21 cellular contexts compared by ENCODE assay signal in genomic region chr1:41370756-41371420, GRCh38. TPM values are rescaled to one million over a fixed set of nuclear protein-coding genes. Genes with fewer than 3 reads are reported as not detected.
A peak's percentile ranks its signal among the peaks of the same experiment; 100 is the strongest.
DNase-seq lines count a peak whose midpoint lies in the region; ATAC-seq and TF ChIP-seq lines count a peak whose summit lies in the region.
"Had no signal": no experiment of that assay in that cellular context is flagged by ENCODE, and none has a peak within 500 bp of the region (broad histone marks: within the 10 kb centered on the region; RNA-seq: fewer than 3 reads in every experiment).

No MANE protein-coding gene starts in this region.

- H3K4ac ChIP-seq in H9 (ENCODE audit: low read depth, low read length): no peak overlapping the region

- H3K4me2 ChIP-seq in BLaER1 treated with 17β-estradiol and CSF1 and Interleukin-3, amounts not matched to agents 10 nM and 100 nM: peak overlapping the region; percentile 72 to 94 (median 90)
- H3K4me2 ChIP-seq in H9 (ENCODE audit: insufficient read depth, insufficient read length, low read length) (no peak overlapping the region), osteoblast (ENCODE audit: insufficient read depth, low read length) (no peak overlapping the region)
- H3K4me2 ChIP-seq: smooth muscle cell had no signal

- H3K56ac ChIP-seq in H9 (ENCODE audit: insufficient read length, low read depth, low read length): no peak overlapping the region

- no peak overlapping the region for H3K4me3 ChIP-seq in BLaER1 treated with 17β-estradiol and CSF1 and Interleukin-3, amounts not matched to agents 10 nM and 100 nM
- no peak overlapping the region for H3K4me3 ChIP-seq in osteoblast (ENCODE audit: insufficient read depth, low read length)
- H3K4me3 ChIP-seq: smooth muscle cell, thoracic aorta had no signal

- H2AK5ac ChIP-seq in H9 (ENCODE audit: insufficient read length, low read length): no peak overlapping the region

- H4K91ac ChIP-seq in H9 (ENCODE audit: insufficient read length, low read depth, low read length): no peak overlapping the region

- H3K4me3 Mint-ChIP-seq in H9 (peak overlapping the region in 1 of 2 experiments; percentile 41; a peak in 2 of 5 replicates), brain (peak overlapping the region in 2 of 5 experiments; percentile 27 to 32), CD14-positive monocyte (no peak overlapping the region)
- H3K4me3 Mint-ChIP-seq: activated CD4-positive, alpha-beta T cell treated with anti-CD3 and anti-CD28 coated beads for 36 hours; stimulated activated naive B cell treated with anti-CD40 and anti-IgM and Interleukin-4, amounts not matched to agents 10 μg/mL and 1 μg/mL and 100 μg/mL, for 72 hours had no signal

- H3K27me3 Mint-ChIP-seq in H9 (ENCODE audit: low read depth): peaks cover 65% of the 10 kb centered on the region
- peaks cover 3% of the 10 kb centered on the region for H3K27me3 Mint-ChIP-seq in brain
- H3K27me3 Mint-ChIP-seq in CD14-positive monocyte (ENCODE audit: low read depth in 3 of 3): peaks cover 30 to 40% (median 30%) of the 10 kb centered on the region in 3 donors

- H3K9me3 ChIP-seq in BLaER1 treated with 17β-estradiol and CSF1 and Interleukin-3, amounts not matched to agents 10 nM and 100 nM (replicated peaks in 1 of 11): no peaks in the 10 kb centered on the region
- no peaks in the 10 kb centered on the region for H3K9me3 ChIP-seq in H9 (ENCODE audit: control insufficient read depth, low read depth, low read length)
- no peaks in the 10 kb centered on the region for H3K9me3 ChIP-seq in osteoblast (ENCODE audit: low read depth, low read length)
- H3K9me3 ChIP-seq: thoracic aorta had no signal

- H2BK120ac ChIP-seq in H9 (ENCODE audit: low read depth, low read length, poor library complexity, severe bottlenecking): no peak overlapping the region

- peak overlapping the region in 6 of 11 experiments; percentile 43 to 72 (median 59); a peak in 10 of 22 replicates for H3K9ac ChIP-seq in BLaER1 treated with 17β-estradiol and CSF1 and Interleukin-3, amounts not matched to agents 10 nM and 100 nM
- H3K9ac ChIP-seq in H9 (ENCODE audit: extremely low read depth, insufficient read length, low read length): no peak overlapping the region

- H3K27ac Mint-ChIP-seq in H9 (peak overlapping the region; percentile 4 to 56 (median 33); a peak in 4 of 7 replicates), brain (peak overlapping the region; percentile 58 to 88 (median 71)), CD14-positive monocyte (no peak overlapping the region)
- H3K27ac Mint-ChIP-seq: activated CD4-positive, alpha-beta T cell treated with anti-CD3 and anti-CD28 coated beads for 36 hours; stimulated activated naive B cell treated with anti-CD40 and anti-IgM and Interleukin-4, amounts not matched to agents 10 μg/mL and 1 μg/mL and 100 μg/mL, for 72 hours had no signal

- H3K27me3 ChIP-seq in BLaER1 treated with 17β-estradiol and CSF1 and Interleukin-3, amounts not matched to agents 10 nM and 100 nM: peaks cover 0 to 21% (median 0%) of the 10 kb centered on the region in 11 experiments; a peak in 5 of 22 replicates
- no peaks in the 10 kb centered on the region for H3K27me3 ChIP-seq in H9 (ENCODE audit: insufficient read depth, low read length)
- peaks cover 46% of the 10 kb centered on the region for H3K27me3 ChIP-seq in osteoblast (ENCODE audit: insufficient read depth, low read length)

- H3K36me3 Mint-ChIP-seq in H9 (ENCODE audit: insufficient read depth in 1 of 3, low read depth in 3 of 3): no peaks in the 10 kb centered on the region; a peak in 1 of 7 replicates
- peaks cover 31% of the 10 kb centered on the region for H3K36me3 Mint-ChIP-seq in brain
- H3K36me3 Mint-ChIP-seq in CD14-positive monocyte: no peaks in the 10 kb centered on the region
- H3K36me3 Mint-ChIP-seq: stimulated activated naive B cell treated with anti-CD40 and anti-IgM and Interleukin-4, amounts not matched to agents 10 μg/mL and 1 μg/mL and 100 μg/mL, for 72 hours had no signal

- no peak overlapping the region for H3K23ac ChIP-seq in H9 (ENCODE audit: insufficient read length, low read depth, low read length)

- no peaks in the 10 kb centered on the region for H3K79me1 ChIP-seq in H9 (ENCODE audit: insufficient read depth, low read depth, low read length, poor library complexity, severe bottlenecking)

- H4K5ac ChIP-seq in H9 (ENCODE audit: insufficient read length, low read depth, low read length): no peak overlapping the region

- peaks cover 0 to 4% (median 0%) of the 10 kb centered on the region in 11 experiments; a peak in 1 of 22 replicates for H3K36me3 ChIP-seq in BLaER1 treated with 17β-estradiol and CSF1 and Interleukin-3, amounts not matched to agents 10 nM and 100 nM
- H3K36me3 ChIP-seq in osteoblast (ENCODE audit: insufficient read depth, low read length): no peaks in the 10 kb centered on the region
- H3K36me3 ChIP-seq: thoracic aorta had no signal

- H2BK20ac ChIP-seq in H9 (ENCODE audit: low read depth, low read length, poor library complexity, severe bottlenecking): no peak overlapping the region

- no peak overlapping the region for H2BK15ac ChIP-seq in H9 (ENCODE audit: low read depth, low read length)

- no peak overlapping the region for H4K8ac ChIP-seq in H9 (replicated peaks; ENCODE audit: insufficient read length, low read depth, low read length)

- H3K14ac ChIP-seq in H9 (ENCODE audit: insufficient read depth, low read length): peak overlapping the region; percentile 16

- no peak overlapping the region for H2AFZ ChIP-seq in H9 (ENCODE audit: low read length)
- H2AFZ ChIP-seq in osteoblast (ENCODE audit: low read length): no peak overlapping the region

- H3K79me2 ChIP-seq in H9 (ENCODE audit: insufficient read depth, low read length) (no peaks in the 10 kb centered on the region), osteoblast (ENCODE audit: insufficient read depth, low read length) (no peaks in the 10 kb centered on the region)

- peak overlapping the region; percentile 2 for H3K18ac ChIP-seq in H9 (ENCODE audit: insufficient read length, low read depth, low read length)

- intact Hi-C loops in CD14-positive monocyte (cut with micrococcal nuclease): no loop called here

- no peak for ATAC-seq in GM21390 (IDR thresholded peaks at IDR 0.05; ENCODE audit: unreplicated experiment)
- no peak for ATAC-seq in GM19328 (IDR thresholded peaks at IDR 0.05; ENCODE audit: unreplicated experiment)
- ATAC-seq: activated CD4-positive, alpha-beta T cell treated with anti-CD3 and anti-CD28 coated beads for 36 hours; stimulated activated naive B cell treated with anti-CD40 and anti-IgM and Interleukin-4, amounts not matched to agents 10 μg/mL and 1 μg/mL and 100 μg/mL, for 72 hours had no signal

- WGBS in H9 (ENCODE audit: extremely low coverage, insufficient read length, low lambda C conversion rate): no CpG with 5 or more reads among the region's 5 CpGs

- H3K27ac ChIP-seq in BLaER1 treated with 17β-estradiol and CSF1 and Interleukin-3, amounts not matched to agents 10 nM and 100 nM: peak overlapping the region in 8 of 11 experiments; percentile 60 to 76 (median 70); a peak in 16 of 22 replicates
- H3K27ac ChIP-seq in H9 (ENCODE audit: insufficient read length, low read depth, low read length) (no peak overlapping the region), osteoblast (ENCODE audit: low read depth, low read length) (no peak overlapping the region)
- H3K27ac ChIP-seq: thoracic aorta had no signal

- peaks cover under 1% of the 10 kb centered on the region for H3K23me2 ChIP-seq in H9 (ENCODE audit: insufficient read length, low read depth, low read length, poor library complexity, severe bottlenecking)

- TF ChIP-seq CTCF in H9 (conservative IDR thresholded peaks at IDR 0.05) (no peak), brain (conservative IDR thresholded peaks at IDR 0.05) (no peak), osteoblast (IDR thresholded peaks at IDR 0.05; ENCODE audit: extremely low read depth, low read depth, low read length) (no peak), CD14-positive monocyte (IDR thresholded peaks at IDR 0.05) (no peak)

- H2BK12ac ChIP-seq in H9 (ENCODE audit: insufficient read length, low read depth, low read length): no peak overlapping the region

- H3T11ph ChIP-seq in H9 (ENCODE audit: low read length): no peak overlapping the region

- H3K4me1 Mint-ChIP-seq in H9 (peaks cover 51 to 62% of the 10 kb centered on the region in 2 experiments), brain (peaks cover 89% of the 10 kb centered on the region), CD14-positive monocyte (peaks cover 13% of the 10 kb centered on the region)

- no peaks in the 10 kb centered on the region for H3K9me3 Mint-ChIP-seq in H9
- H3K9me3 Mint-ChIP-seq in brain: no peaks in the 10 kb centered on the region
- peaks cover 0 to 10% (median 0%) of the 10 kb centered on the region in 7 donors for H3K9me3 Mint-ChIP-seq in CD14-positive monocyte
- H3K9me3 Mint-ChIP-seq: stimulated activated naive B cell treated with anti-CD40 and anti-IgM and Interleukin-4, amounts not matched to agents 10 μg/mL and 1 μg/mL and 100 μg/mL, for 72 hours had no signal

- DNase-seq in H9 (no peak), osteoblast (ENCODE audit: insufficient read length, low spot score, missing footprints) (peak; percentile 75), CD14-positive monocyte (ENCODE audit: low spot score) (no peak), NCI-H1048 (lab: John Stamatoyannopoulos, UW) (no peak)
- DNase-seq: activated CD4-positive, alpha-beta T cell treated with anti-CD3 and anti-CD28 coated beads for 36 hours; activated CD8-positive, alpha-beta memory T cell treated with anti-CD3 and anti-CD28 coated beads for 24 hours; activated naive CD4-positive, alpha-beta T cell treated with anti-CD3 and anti-CD28 coated beads, Interleukin-2, amount 50 U/mL, for 16 hours; activated T-cell treated with anti-CD3 and anti-CD28 coated beads, Interleukin-2, amount 50 U/mL, for 48 hours; EL; head of caudate nucleus; Karpas-422; midbrain; stimulated activated CD4-positive, alpha-beta T cell treated with anti-CD3 and anti-CD28 coated beads, Interleukin-2, amount 100 ng/mL, for 48 hours; stimulated activated naive B cell treated with anti-CD40 and anti-IgM and Interleukin-4, amounts not matched to agents 10 μg/mL and 1 μg/mL and 100 μg/mL, for 72 hours; T-helper 1 cell had no signal

- H4K20me1 ChIP-seq in BLaER1 treated with 17β-estradiol and CSF1 and Interleukin-3, amounts not matched to agents 10 nM and 100 nM: peaks cover 0 to 17% (median 0%) of the 10 kb centered on the region in 11 experiments; a peak in 4 of 22 replicates
- H4K20me1 ChIP-seq in H9 (ENCODE audit: control insufficient read depth, insufficient read depth, insufficient read length) (no peaks in the 10 kb centered on the region), osteoblast (ENCODE audit: insufficient read depth, low read length) (no peaks in the 10 kb centered on the region)

- H2BK5ac ChIP-seq in H9 (ENCODE audit: insufficient read length, low read length): no peak overlapping the region

- H3K4me1 ChIP-seq in BLaER1 treated with 17β-estradiol and CSF1 and Interleukin-3, amounts not matched to agents 10 nM and 100 nM: peaks cover 47 to 98% (median 94%) of the 10 kb centered on the region in 10 experiments
- peaks cover 23% of the 10 kb centered on the region for H3K4me1 ChIP-seq in H9 (ENCODE audit: insufficient read depth, low read length)
- H3K4me1 ChIP-seq in osteoblast (ENCODE audit: insufficient read depth, low read length): no peaks in the 10 kb centered on the region

RNA-seq across cellular contexts. Expression of gene FOXO6, which starts 9.7 kb away (rescaled TPM):
- total RNA-seq in H9 (2021) (0.83 and 0.99 TPM in 2 replicates), osteoblast (not detected in 2 replicates)
- polyA plus RNA-seq in brain (ENCODE audit: insufficient read depth, low read depth, low replicate concordance) (8.1 TPM), CD14-positive monocyte (not detected)

Comparison
In these comparisons a context has a peak if more than half of its experiments do, and no peak if none do; other contexts are left out.
1. H3K27ac ChIP-seq: peak in BLaER1 treated with 17β-estradiol and CSF1 and Interleukin-3, amounts not matched to agents 10 nM and 100 nM (8 of 11); none in H9 (single experiment) and osteoblast (single experiment).
2. H3K4me2 ChIP-seq: peak in BLaER1 treated with 17β-estradiol and CSF1 and Interleukin-3, amounts not matched to agents 10 nM and 100 nM (11 of 11); none in H9 (single experiment) and osteoblast (single experiment).
3. H3K27ac Mint-ChIP-seq: peak in H9 (3 of 3) and brain (5 of 5); none in CD14-positive monocyte (0 of 7).